Comparison of ENCODE assay signal across 15 cellular contexts in genomic region chr17:38571833-38572274, GRCh38. TPM values are rescaled to one million over a fixed set of nuclear protein-coding genes. Genes with fewer than 3 reads are reported as not detected.
A peak's percentile ranks its signal among the peaks of the same experiment; 100 is the strongest.
DNase-seq lines count a peak whose midpoint lies in the region; ATAC-seq and TF ChIP-seq lines count a peak whose summit lies in the region.
"Had no signal": no experiment of that assay in that cellular context is flagged by ENCODE, and none has a peak within 500 bp of the region (broad histone marks: within the 10 kb centered on the region; RNA-seq: fewer than 3 reads in every experiment).

No MANE protein-coding gene starts in this region.

- no peak for DNase-seq in CD4-positive, alpha-beta memory T cell
- peak; percentile 66 for DNase-seq in GM20000 (ENCODE audit: low spot score)
- peak; percentile 38 for DNase-seq in UCSD-AML1 (lab: John Stamatoyannopoulos, UW; ENCODE audit: unreplicated experiment)
- no peak for DNase-seq in naive B cell
- DNase-seq in SJCRH30 = no peak
- DNase-seq in 8988T = no peak
- DNase-seq: activated CD4-positive, alpha-beta T cell treated with anti-CD3 and anti-CD28 coated beads, Interleukin-2, amount 10 ng/mL, durations not matched to agents 24 days and 14 days; activated naive CD8-positive, alpha-beta T cell treated with anti-CD3 and anti-CD28 coated beads for 36 hours; DMS79; NCI-H1930; uterus had no signal

- intact Hi-C loops in CD4-positive, alpha-beta memory T cell (cut with micrococcal nuclease) = loop anchor here (2.0 kb wide), 1 partner anchor 13 kb away; no protein-coding TSS in a partner anchor

- H3K4me1 Mint-ChIP-seq in CD4-positive, alpha-beta memory T cell = peaks cover 1 to 13% (median 3%) of the 10 kb centered on the region in 4 donors
- H3K4me1 Mint-ChIP-seq in naive B cell = peaks cover 18 to 26% (median 24%) of the 10 kb centered on the region in 3 donors

- ATAC-seq in naive B cell (ENCODE audit: low read depth in 2 of 2) (peak; percentile 37 to 54), GM18505 (IDR thresholded peaks at IDR 0.05; ENCODE audit: unreplicated experiment) (no peak)

- H3K9me3 Mint-ChIP-seq in CD4-positive, alpha-beta memory T cell = peaks cover 0 to 4% (median 0%) of the 10 kb centered on the region in 8 donors
- H3K9me3 Mint-ChIP-seq in naive B cell = peaks cover 0 to 1% (median 0%) of the 10 kb centered on the region in 7 donors
- H3K9me3 Mint-ChIP-seq: activated CD4-positive, alpha-beta T cell treated with anti-CD3 and anti-CD28 coated beads, Interleukin-2, amount 10 ng/mL, durations not matched to agents 24 days and 14 days; activated naive CD8-positive, alpha-beta T cell treated with anti-CD3 and anti-CD28 coated beads for 36 hours had no signal

- CTCF ChIA-PET in CD4-positive, alpha-beta memory T cell (lab: Charles Lee; ENCODE audit: partially characterized antibody) = interaction anchor here (1.1 kb wide), 1 partner anchor 13 kb away, joined by 8 read pairs; no protein-coding TSS in a partner anchor

- H3K4me1 ChIP-seq in CD4-positive, alpha-beta memory T cell (ENCODE audit: insufficient read depth, low read length) = peaks cover 5% of the 10 kb centered on the region
- 0 out of 2 replicates have a peak, but pooled peaks cover 6% of the 10 kb centered on the region for H3K4me1 ChIP-seq in SJCRH30

- H3K27ac ChIP-seq in CD4-positive, alpha-beta memory T cell (ENCODE audit: low read depth, low read length) = no peak overlapping the region
- no peak overlapping the region for H3K27ac ChIP-seq in SJCRH30
- H3K27ac ChIP-seq: gastroesophageal sphincter, right atrium auricular region, SJSA1, uterus had no signal

- no peak for TF ChIP-seq POLR2A in GM18505 (IDR thresholded peaks at IDR 0.05; ENCODE audit: borderline replicate concordance, extremely low read depth, insufficient read depth, insufficient read length)

- peak overlapping the region in 6 of 8 donors; percentile 26 to 80 (median 54) for H3K4me3 Mint-ChIP-seq in CD4-positive, alpha-beta memory T cell
- peak overlapping the region in 7 of 8 donors; percentile 13 to 84 (median 55) for H3K4me3 Mint-ChIP-seq in naive B cell
- H3K4me3 Mint-ChIP-seq: activated CD4-positive, alpha-beta T cell treated with anti-CD3 and anti-CD28 coated beads, Interleukin-2, amount 10 ng/mL, durations not matched to agents 24 days and 14 days; activated naive CD8-positive, alpha-beta T cell treated with anti-CD3 and anti-CD28 coated beads for 36 hours had no signal

- no peaks in the 10 kb centered on the region for H3K36me3 Mint-ChIP-seq in CD4-positive, alpha-beta memory T cell
- peaks cover 0 to 18% of the 10 kb centered on the region in 2 donors for H3K36me3 Mint-ChIP-seq in naive B cell
- H3K36me3 Mint-ChIP-seq: activated naive CD8-positive, alpha-beta T cell treated with anti-CD3 and anti-CD28 coated beads for 36 hours had no signal

- POLR2A ChIA-PET in CD4-positive, alpha-beta memory T cell (lab: Charles Lee; ENCODE audit: partially characterized antibody) = no interaction called here

- H3K9me3 ChIP-seq in CD4-positive, alpha-beta memory T cell (ENCODE audit: control insufficient read depth in 1 of 2, low read length in 2 of 2) = no peaks in the 10 kb centered on the region
- H3K9me3 ChIP-seq in SJCRH30 (replicated peaks) = no peaks in the 10 kb centered on the region
- H3K9me3 ChIP-seq: gastroesophageal sphincter, right atrium auricular region, SJSA1, uterus had no signal

- H3K27ac Mint-ChIP-seq in CD4-positive, alpha-beta memory T cell = no peak overlapping the region
- no peak overlapping the region for H3K27ac Mint-ChIP-seq in naive B cell
- H3K27ac Mint-ChIP-seq: activated CD4-positive, alpha-beta T cell treated with anti-CD3 and anti-CD28 coated beads, Interleukin-2, amount 10 ng/mL, durations not matched to agents 24 days and 14 days; activated naive CD8-positive, alpha-beta T cell treated with anti-CD3 and anti-CD28 coated beads for 36 hours had no signal

- no peak overlapping the region for H3K4me3 ChIP-seq in CD4-positive, alpha-beta memory T cell (ENCODE audit: low read length in 2 of 2)
- H3K4me3 ChIP-seq in SJCRH30 = no peak overlapping the region
- H3K4me3 ChIP-seq: SJSA1, uterus had no signal

- H3K36me3 ChIP-seq in CD4-positive, alpha-beta memory T cell (ENCODE audit: insufficient read depth, low read length) = no peaks in the 10 kb centered on the region
- H3K36me3 ChIP-seq in SJCRH30 = no peaks in the 10 kb centered on the region
- H3K36me3 ChIP-seq: gastroesophageal sphincter, right atrium auricular region, SJSA1, uterus had no signal

- peaks cover 50% of the 10 kb centered on the region for H3K27me3 ChIP-seq in CD4-positive, alpha-beta memory T cell (ENCODE audit: insufficient read depth, low read length)
- H3K27me3 ChIP-seq in SJCRH30 = peaks cover 34% of the 10 kb centered on the region

- TF ChIP-seq CTCF in GM20000 (IDR thresholded peaks at IDR 0.05; ENCODE audit: extremely low read depth, missing control alignments) = no peak

- H3K27me3 Mint-ChIP-seq in CD4-positive, alpha-beta memory T cell = peaks cover 66 to 84% of the 10 kb centered on the region in 2 donors
- peaks cover 71 to 93% (median 89%) of the 10 kb centered on the region in 3 donors for H3K27me3 Mint-ChIP-seq in naive B cell

RNA-seq across cellular contexts. Expression of gene SRCIN1, which starts 33.9 kb away (rescaled TPM):
- under 1 TPM; 0.28 to 0.79 TPM for total RNA-seq in CD4-positive, alpha-beta memory T cell
- not detected for polyA plus RNA-seq in CD4-positive, alpha-beta memory T cell
- polyA plus RNA-seq in naive B cell (ENCODE audit: low read depth in 6 of 6) = not detected
- total RNA-seq in SJCRH30 (2014; rRNA removed; shearing (Covaris generic)) = 0.02 TPM in 1 of 2 replicates, not detected in the other
- total RNA-seq: SJSA1 had no signal

Comparison
In these comparisons a context has a peak if more than half of its experiments do, and no peak if none do; other contexts are left out.
1. DNase-seq: peak in GM20000 (single experiment) and UCSD-AML1 (single experiment); none in CD4-positive, alpha-beta memory T cell (0 of 5), naive B cell (single experiment), SJCRH30 (0 of 2) and 8988T (single experiment).